Comparison of ENCODE assay signal across 20 cellular contexts in the genomic region with DNA sequence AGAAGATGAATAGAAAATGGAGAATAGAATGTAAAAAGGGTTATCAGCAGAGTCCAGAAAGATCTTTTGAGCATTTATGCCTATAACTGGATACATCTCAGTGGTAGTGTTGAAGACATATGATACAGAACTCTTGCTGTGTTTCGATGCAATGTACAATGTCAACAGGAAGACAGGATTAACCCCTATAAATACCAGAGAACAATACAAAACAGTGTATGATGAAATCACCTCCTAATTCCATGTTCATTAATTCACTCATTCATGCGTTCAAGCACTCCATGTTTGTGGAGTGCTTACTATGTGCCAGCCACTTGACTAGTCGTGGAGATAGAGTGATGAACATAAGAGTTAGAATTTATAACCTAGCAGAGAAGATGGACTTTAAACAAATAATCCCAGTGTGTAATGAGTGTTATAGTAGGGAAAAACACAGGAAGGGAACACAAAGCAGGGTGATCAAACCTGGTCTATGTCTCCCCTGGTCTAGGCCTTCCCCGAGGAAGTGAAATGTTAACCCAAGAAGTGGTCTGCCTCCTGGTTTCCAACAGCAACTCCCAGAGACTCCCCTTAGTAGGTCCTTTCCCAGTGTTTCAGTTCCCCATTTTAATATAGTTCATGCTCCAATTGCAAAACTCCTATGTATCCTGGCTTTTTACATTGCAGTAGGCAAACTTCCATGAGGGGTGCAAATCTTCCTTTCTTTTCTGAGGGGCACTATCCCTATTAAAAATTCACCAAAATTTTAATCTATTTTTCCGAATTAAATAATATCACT. TPM values are rescaled to one million over a fixed set of nuclear protein-coding genes. Genes with fewer than 3 reads are reported as not detected.
DNase-seq lines count a peak whose midpoint lies in the region; ATAC-seq, FAIRE-seq and TF ChIP-seq lines count a peak whose summit lies in the region.
"Had no signal": no experiment of that assay in that cellular context is flagged by ENCODE, and none has a peak within 500 bp of the region (broad histone marks: within the 10 kb centered on the region; RNA-seq: fewer than 3 reads in every experiment).

No MANE protein-coding gene starts in this region.

- peak; percentile 76 for FAIRE-seq in bronchial epithelial cell (lab: Jason Lieb, UNC)
- FAIRE-seq: A204.1, H54 had no signal

- H3K36me3 ChIP-seq in bronchial epithelial cell (ENCODE audit: control insufficient read depth, insufficient read depth, low read length) = no peaks in the 10 kb centered on the region

- DNase-seq in NCI-H748 (lab: John Stamatoyannopoulos, UW; ENCODE audit: unreplicated experiment) (peak; percentile 31), NCI-H748 treated with DMSO at 0.1 percent for 48 hours (lab: John Stamatoyannopoulos, UW) (no peak), NCI-H510A (lab: John Stamatoyannopoulos, UW) (peak; percentile 13), bronchial epithelial cell (ENCODE audit: low read depth) (peak; percentile 30)
- DNase-seq in stimulated activated naive CD4-positive, alpha-beta T cell (lab: John Stamatoyannopoulos, UW) = no peak
- DNase-seq: DND-41, KBM-7, MM.1S, NCI-H1105, NCI-H146, NCI-H2029 treated with DMSO at 0.1 percent for 48 hours, NCI-H446, NCI-H82, SIG-M5 had no signal

- no peak for TF ChIP-seq CTCF in bronchial epithelial cell (IDR thresholded peaks at IDR 0.05; ENCODE audit: insufficient read depth, low read length, severe bottlenecking)

- H3K27me3 ChIP-seq in bronchial epithelial cell (ENCODE audit: control insufficient read depth, insufficient read depth, low read length) = no peaks in the 10 kb centered on the region

- no peak overlapping the region for H3K4me3 ChIP-seq in bronchial epithelial cell (ENCODE audit: low read depth, low read length)

- ATAC-seq in GM21367 (IDR thresholded peaks at IDR 0.05; ENCODE audit: unreplicated experiment) = no peak
- no peak for ATAC-seq in GM19455 (IDR thresholded peaks at IDR 0.05; ENCODE audit: unreplicated experiment)
- ATAC-seq: Panc1, SK-N-SH treated with all-trans-retinoic acid at 6 μM for 48 hours had no signal

RNA-seq across cellular contexts. Expression of a gene that starts 9.1 kb away (rescaled TPM):
- 12.4 and 25.0 TPM in 2 replicates for total RNA-seq in bronchial epithelial cell

Comparison
In these comparisons a context has a peak if more than half of its experiments do, and no peak if none do; other contexts are left out.
1. DNase-seq: peak in NCI-H748 (single experiment), NCI-H510A (single experiment) and bronchial epithelial cell (single experiment); none in NCI-H748 treated with DMSO at 0.1 percent for 48 hours (single experiment) and stimulated activated naive CD4-positive, alpha-beta T cell (0 of 6).